Comparison of ENCODE assay signal across 14 cellular contexts in the genomic region with DNA sequence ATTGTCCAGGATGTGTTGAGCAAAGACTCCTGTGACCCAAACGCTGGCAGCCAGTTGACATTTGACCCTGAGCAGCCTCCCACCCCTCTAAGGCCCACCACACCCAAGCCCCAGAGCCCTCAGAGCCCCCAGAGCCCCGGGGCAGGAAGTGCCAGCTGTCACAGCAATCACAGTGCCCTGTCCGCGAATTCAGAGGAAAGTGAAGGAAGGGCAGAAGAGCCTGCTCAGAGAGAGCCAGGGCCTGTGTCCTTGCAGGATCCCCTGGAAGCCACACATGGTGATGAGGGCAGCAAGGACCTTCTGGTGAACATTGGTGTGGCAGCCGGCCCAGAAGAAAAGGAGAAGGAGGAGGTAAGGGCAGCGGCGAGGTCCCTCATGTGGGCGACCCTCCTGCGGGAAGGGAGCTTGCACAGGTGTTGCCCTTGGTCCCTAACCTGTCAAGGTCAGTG.
DNase-seq lines count a peak whose midpoint lies in the region; ATAC-seq, FAIRE-seq and TF ChIP-seq lines count a peak whose summit lies in the region.
"Had no signal": no experiment of that assay in that cellular context is flagged by ENCODE, and none has a peak within 500 bp of the region (broad histone marks: within the 10 kb centered on the region; RNA-seq: fewer than 3 reads in every experiment).

No MANE protein-coding gene starts in this region.

- H3K4me2 ChIP-seq in HepG2 (ENCODE audit: low read depth, low read length) = no peak overlapping the region

- H3K4me3 ChIP-seq in dorsolateral prefrontal cortex = peak overlapping the region in 12 of 59 donors; percentile 0 to 24 (median 15)
- H3K4me3 ChIP-seq in upper lobe of right lung = no peak overlapping the region
- H3K4me3 ChIP-seq in HepG2 (replicated peaks in 1 of 3; ENCODE audit: insufficient read depth in 1 of 3, low read depth in 2 of 3, low read length in 3 of 3) = no peak overlapping the region
- H3K4me3 ChIP-seq: right atrium auricular region had no signal

- peaks cover 5% of the 10 kb centered on the region for H3K36me3 Mint-ChIP-seq in stimulated activated naive CD8-positive, alpha-beta T cell treated with anti-CD3 and anti-CD28 coated beads, Interleukin-15, Interleukin-2, amounts not matched to agents 100 ng/mL and 50 ng/mL, for 24 hours (ENCODE audit: low read depth)
- no peaks in the 10 kb centered on the region for H3K36me3 Mint-ChIP-seq in activated T-helper 2 cell treated with anti-CD3 and anti-CD28 coated beads, Interferon-gamma antibody, Interleukin-2, Interleukin-4, amounts not matched to agents 10 μg/mL and 5 μg/mL and 100 μg/mL, durations not matched to agents 14 hours and 24 hours and 36 hours (ENCODE audit: low read depth)

- no peak for TF ChIP-seq POLR2A in HepG2 (IDR thresholded peaks at IDR 0.05; ENCODE audit: insufficient read depth in 1 of 2, low read depth in 2 of 2, low read length in 2 of 2)

- no peak for DNase-seq in stimulated activated naive CD8-positive, alpha-beta T cell treated with anti-CD3 and anti-CD28 coated beads, Interleukin-15, Interleukin-2, amounts not matched to agents 100 U/mL and 50 U/mL, for 24 hours
- DNase-seq in dorsolateral prefrontal cortex = no peak
- DNase-seq in upper lobe of right lung = no peak
- no peak for DNase-seq in foreskin melanocyte
- no peak for DNase-seq in activated T-helper 2 cell treated with anti-CD3 and anti-CD28 coated beads, Interferon-gamma antibody, Interleukin-2, Interleukin-4, amounts not matched to agents 10 μg/mL and 5 μg/mL and 100 μg/mL, durations not matched to agents 14 hours and 24 hours and 36 hours (ENCODE audit: low spot score)
- DNase-seq in HepG2 (ENCODE audit: low spot score) = no peak
- DNase-seq: foreskin keratinocyte had no signal

- H3K9ac ChIP-seq in HepG2 (ENCODE audit: insufficient read depth, low read depth, low read length) = no peak overlapping the region

- H3K27me3 Mint-ChIP-seq in stimulated activated naive CD8-positive, alpha-beta T cell treated with anti-CD3 and anti-CD28 coated beads, Interleukin-15, Interleukin-2, amounts not matched to agents 100 ng/mL and 50 ng/mL, for 24 hours = no peaks in the 10 kb centered on the region
- no peaks in the 10 kb centered on the region for H3K27me3 Mint-ChIP-seq in activated T-helper 2 cell treated with anti-CD3 and anti-CD28 coated beads, Interferon-gamma antibody, Interleukin-2, Interleukin-4, amounts not matched to agents 10 μg/mL and 5 μg/mL and 100 μg/mL, durations not matched to agents 14 hours and 24 hours and 36 hours (ENCODE audit: low read depth)

- WGBS in HepG2 (ENCODE audit: low lambda C conversion rate) = 85% methylated on average over 9 of the region's 9 CpGs

- no peak overlapping the region for H3K27ac Mint-ChIP-seq in stimulated activated naive CD8-positive, alpha-beta T cell treated with anti-CD3 and anti-CD28 coated beads, Interleukin-15, Interleukin-2, amounts not matched to agents 100 ng/mL and 50 ng/mL, for 24 hours
- no peak overlapping the region for H3K27ac Mint-ChIP-seq in activated T-helper 2 cell treated with anti-CD3 and anti-CD28 coated beads, Interferon-gamma antibody, Interleukin-2, Interleukin-4, amounts not matched to agents 10 μg/mL and 5 μg/mL and 100 μg/mL, durations not matched to agents 14 hours and 24 hours and 36 hours
- H3K27ac Mint-ChIP-seq: WTC11 had no signal

- intact Hi-C loops in dorsolateral prefrontal cortex (cut with DNase I) (loop anchor here in 1 of 2 donors (5.0 kb wide), 1 partner anchor 302 kb away; no protein-coding TSS in a partner anchor), upper lobe of right lung (cut with DNase I) (loop anchor here (10.0 kb wide), 1 partner anchor 299 kb away; no protein-coding TSS in a partner anchor), HepG2 (cut with micrococcal nuclease; ENCODE audit: unreplicated experiment) (no loop called here)
- intact Hi-C loops in activated T-helper 2 cell treated with anti-CD3 and anti-CD28 coated beads, Interferon-gamma antibody, Interleukin-2, Interleukin-4, amounts not matched to agents 10 μg/mL and 5 μg/mL and 100 μg/mL, durations not matched to agents 14 hours and 24 hours and 36 hours (cut with micrococcal nuclease) = loop anchor here (5.0 kb wide), 1 partner anchor 37 kb away; no protein-coding TSS in a partner anchor

- H3K9me3 Mint-ChIP-seq in stimulated activated naive CD8-positive, alpha-beta T cell treated with anti-CD3 and anti-CD28 coated beads, Interleukin-15, Interleukin-2, amounts not matched to agents 100 ng/mL and 50 ng/mL, for 24 hours = no peaks in the 10 kb centered on the region
- no peaks in the 10 kb centered on the region for H3K9me3 Mint-ChIP-seq in activated T-helper 2 cell treated with anti-CD3 and anti-CD28 coated beads, Interferon-gamma antibody, Interleukin-2, Interleukin-4, amounts not matched to agents 10 μg/mL and 5 μg/mL and 100 μg/mL, durations not matched to agents 14 hours and 24 hours and 36 hours
- H3K9me3 Mint-ChIP-seq: WTC11 had no signal

- CTCF ChIA-PET in HepG2 (lab: Yijun Ruan, JAX; ENCODE audit: low intra/inter-chr PET ratio, low total read pairs) = no interaction called here

- peaks cover 33% of the 10 kb centered on the region for H3K4me1 Mint-ChIP-seq in stimulated activated naive CD8-positive, alpha-beta T cell treated with anti-CD3 and anti-CD28 coated beads, Interleukin-15, Interleukin-2, amounts not matched to agents 100 ng/mL and 50 ng/mL, for 24 hours (ENCODE audit: low read depth)
- H3K4me1 Mint-ChIP-seq in activated T-helper 2 cell treated with anti-CD3 and anti-CD28 coated beads, Interferon-gamma antibody, Interleukin-2, Interleukin-4, amounts not matched to agents 10 μg/mL and 5 μg/mL and 100 μg/mL, durations not matched to agents 14 hours and 24 hours and 36 hours (ENCODE audit: low read depth) = peaks cover 29% of the 10 kb centered on the region

- in situ Hi-C loops in HepG2 (cut with HindIII; ENCODE audit: extremely low pct_ligation_motif_present, low pct_unique_long_range_greater_than_20kb) = loop anchor here (5.0 to 10.0 kb wide), 3 partner anchors 62 to 207 kb away; a partner anchor contains a TSS

- H3K27ac ChIP-seq in dorsolateral prefrontal cortex = peak overlapping the region in 41 of 59 donors; percentile 2 to 93 (median 55)
- peak overlapping the region; percentile 36 for H3K27ac ChIP-seq in upper lobe of right lung
- no peak overlapping the region for H3K27ac ChIP-seq in HepG2 (ENCODE audit: extremely low read length, insufficient read depth, low read length)
- H3K27ac ChIP-seq: foreskin keratinocyte, right atrium auricular region had no signal

- TF ChIP-seq EP300 in HepG2 (IDR thresholded peaks at IDR 0.05; ENCODE audit: low read depth in 2 of 2, low read length in 2 of 2) = no peak
- TF ChIP-seq EP300 in HepG2 (CRISPR knock-in tag; IDR thresholded peaks at IDR 0.05; ENCODE audit: borderline replicate concordance) = no peak

- peak overlapping the region; percentile 41 for H3K4me3 Mint-ChIP-seq in stimulated activated naive CD8-positive, alpha-beta T cell treated with anti-CD3 and anti-CD28 coated beads, Interleukin-15, Interleukin-2, amounts not matched to agents 100 ng/mL and 50 ng/mL, for 24 hours
- no peak overlapping the region for H3K4me3 Mint-ChIP-seq in activated T-helper 2 cell treated with anti-CD3 and anti-CD28 coated beads, Interferon-gamma antibody, Interleukin-2, Interleukin-4, amounts not matched to agents 10 μg/mL and 5 μg/mL and 100 μg/mL, durations not matched to agents 14 hours and 24 hours and 36 hours (ENCODE audit: low read depth)
- H3K4me3 Mint-ChIP-seq: WTC11 had no signal

- no peak for TF ChIP-seq RAD21 in HepG2 (CRISPR knock-in tag; IDR thresholded peaks at IDR 0.05)

- H4K20me1 ChIP-seq in HepG2 (ENCODE audit: insufficient read depth, low read length) = no peaks in the 10 kb centered on the region

- ATAC-seq in stimulated activated naive CD8-positive, alpha-beta T cell treated with anti-CD3 and anti-CD28 coated beads, Interleukin-15, Interleukin-2, amounts not matched to agents 100 U/mL and 50 U/mL, for 24 hours = no peak
- ATAC-seq in HG02870 (IDR thresholded peaks at IDR 0.05; ENCODE audit: unreplicated experiment) = peak; percentile 1
- peak; percentile 24 for ATAC-seq in upper lobe of right lung
- no peak for ATAC-seq in HepG2
- ATAC-seq: foreskin keratinocyte, HCT116, SK-N-SH treated with all-trans-retinoic acid at 6 μM for 48 hours, WTC11 had no signal

- H3K79me2 ChIP-seq in HepG2 (ENCODE audit: insufficient read depth, low read length) = peaks cover 6% of the 10 kb centered on the region

- no peak for FAIRE-seq in HepG2 (lab: Jason Lieb, UNC)
- FAIRE-seq: keratinocyte had no signal

- TF ChIP-seq CTCF in dorsolateral prefrontal cortex (IDR thresholded peaks at IDR 0.05 in 54 of 56, conservative IDR thresholded peaks at IDR 0.05 in 2 of 56; ENCODE audit: low read depth in 1 of 56, partially characterized antibody in 56 of 56) (no peak), upper lobe of right lung (IDR thresholded peaks at IDR 0.05) (no peak), HepG2 (CRISPR knock-in tag; IDR thresholded peaks at IDR 0.05) (no peak)

- no peaks in the 10 kb centered on the region for H3K4me1 ChIP-seq in upper lobe of right lung
- H3K4me1 ChIP-seq in HepG2 (ENCODE audit: insufficient read depth, low read length) = peaks cover 25% of the 10 kb centered on the region
- H3K4me1 ChIP-seq: foreskin keratinocyte had no signal

- H3K9me3 ChIP-seq in upper lobe of right lung = no peaks in the 10 kb centered on the region
- no peaks in the 10 kb centered on the region for H3K9me3 ChIP-seq in HepG2 (ENCODE audit: low read length)
- H3K9me3 ChIP-seq: right atrium auricular region had no signal

- no peaks in the 10 kb centered on the region for H3K27me3 ChIP-seq in dorsolateral prefrontal cortex
- H3K27me3 ChIP-seq in upper lobe of right lung = no peaks in the 10 kb centered on the region
- H3K27me3 ChIP-seq in HepG2 (ENCODE audit: control insufficient read depth in 1 of 2, insufficient read depth in 2 of 2, low read length in 2 of 2) = no peaks in the 10 kb centered on the region
- H3K27me3 ChIP-seq: foreskin keratinocyte, right atrium auricular region had no signal

- BruUV-seq in HepG2 (replicated peaks; lab: Mats Ljungman, UMichigan) = no TSS peak

- POLR2A ChIA-PET in HepG2 (lab: Yijun Ruan, JAX) = no interaction called here

- H2AFZ ChIP-seq in HepG2 (ENCODE audit: low read length) = no peak overlapping the region

- H3K36me3 ChIP-seq in upper lobe of right lung = no peaks in the 10 kb centered on the region
- peaks cover 8 to 18% of the 10 kb centered on the region in 2 experiments; a peak in 4 of 5 replicates for H3K36me3 ChIP-seq in HepG2 (replicated peaks in 1 of 2; ENCODE audit: control insufficient read depth in 1 of 2, insufficient read depth in 2 of 2, low read length in 2 of 2)

TF ChIP-seq in HepG2, 621 proteins besides CTCF, POLR2A, EP300 and RAD21 (continues in another document):
- no peak for TF ChIP-seq ZNF672 (CRISPR knock-in tag; IDR thresholded peaks at IDR 0.05)

Comparison
In these comparisons a context has a peak if more than half of its experiments do, and no peak if none do; other contexts are left out.
1. ATAC-seq: peak in HG02870 (single experiment) and upper lobe of right lung (single experiment); none in stimulated activated naive CD8-positive, alpha-beta T cell treated with anti-CD3 and anti-CD28 coated beads, Interleukin-15, Interleukin-2, amounts not matched to agents 100 U/mL and 50 U/mL, for 24 hours (single experiment) and HepG2 (single experiment).